8 cellular contexts compared by ENCODE assay signal in the genomic region with DNA sequence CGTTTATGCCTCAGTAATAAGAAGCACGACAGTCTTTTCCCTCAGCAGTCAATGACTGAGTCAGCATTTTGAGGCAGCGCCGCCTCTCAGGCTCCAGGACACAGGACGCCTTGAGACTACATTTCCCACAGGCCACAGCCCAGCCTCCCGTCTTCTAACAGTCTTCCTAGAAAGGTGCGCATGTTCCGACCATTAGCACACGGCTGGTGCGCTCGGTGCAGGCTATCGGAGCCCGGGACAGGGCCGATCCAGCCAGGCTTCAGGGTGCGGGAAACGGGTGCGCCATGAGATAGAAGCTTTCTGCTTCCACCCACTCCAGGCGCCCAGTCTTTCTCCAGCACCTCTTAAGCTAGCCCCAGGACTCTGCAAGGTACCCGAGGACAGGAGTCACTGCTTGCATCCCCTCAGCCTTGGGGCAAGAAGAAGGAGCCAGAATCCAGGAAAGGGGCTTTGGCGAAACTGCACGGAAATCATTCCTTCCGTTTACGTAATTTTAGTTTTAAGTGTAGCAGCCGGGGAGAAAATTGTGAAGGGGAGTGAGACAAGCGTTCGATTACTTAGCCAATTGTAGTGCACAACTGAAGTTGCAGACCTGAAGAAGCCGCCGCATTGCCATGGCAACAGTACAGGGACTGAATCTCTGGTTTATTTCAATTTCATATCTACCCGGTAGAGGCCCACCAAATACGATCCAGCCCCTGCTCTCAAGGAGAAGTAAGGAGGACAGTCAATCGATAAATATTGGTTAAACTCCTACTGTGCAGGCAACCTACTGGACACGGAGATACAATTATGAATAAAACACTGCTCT. TPM values are rescaled to one million over a fixed set of nuclear protein-coding genes. Genes with fewer than 3 reads are reported as not detected.
DNase-seq lines count a peak whose midpoint lies in the region; ATAC-seq and TF ChIP-seq lines count a peak whose summit lies in the region.

No MANE protein-coding gene starts in this region.

- no peaks in the 10 kb centered on the region for H3K27me3 ChIP-seq in lung (ENCODE audit: control insufficient read depth, insufficient read depth)

- H3K9me3 Mint-ChIP-seq in endothelial cell (ENCODE audit: unreplicated experiment), result no peaks in the 10 kb centered on the region

- peak; percentile 96 for ATAC-seq in lung (ENCODE audit: insufficient read depth, low FRiP score)
- ATAC-seq in GM21381 (IDR thresholded peaks at IDR 0.05; ENCODE audit: unreplicated experiment), result no peak

- no peaks in the 10 kb centered on the region for H3K36me3 ChIP-seq in lung (ENCODE audit: control insufficient read depth in 2 of 2, insufficient read depth in 2 of 2, low read length in 2 of 2)

- H3K4me1 Mint-ChIP-seq in endothelial cell (ENCODE audit: unreplicated experiment), result peaks cover 10% of the 10 kb centered on the region

- TF ChIP-seq CTCF in endothelial cell (IDR thresholded peaks at IDR 0.05; ENCODE audit: unreplicated experiment) (no peak), lung (IDR thresholded peaks at IDR 0.05; ENCODE audit: control extremely low read depth, extremely low read depth) (no peak)

- H3K4me3 ChIP-seq in lung, result peak overlapping the region; percentile 23

- DNase-seq in GM03348 (ENCODE audit: low spot score) (peak; percentile 78), HuH-7 (ENCODE audit: low spot score) (peak; percentile 14), endothelial cell (ENCODE audit: low spot score) (peak; percentile 56), lung (ENCODE audit: low spot score) (peak; percentile 84), NCI-H1048 (lab: John Stamatoyannopoulos, UW) (no peak)
- peak; percentile 0 for DNase-seq in activated CD8-positive, alpha-beta memory T cell treated with anti-CD3 and anti-CD28 coated beads, Interleukin-2, amount 50 U/mL, for 1 hour (ENCODE audit: extremely low read depth)
- DNase-seq in stimulated activated CD4-positive, alpha-beta T cell treated with anti-CD3 and anti-CD28 coated beads, Interleukin-2, amount 100 ng/mL, for 48 hours, result peak; percentile 36 to 37

- H3K4me3 Mint-ChIP-seq in endothelial cell (ENCODE audit: unreplicated experiment), result peak overlapping the region; percentile 87

- no peaks in the 10 kb centered on the region for H3K9me3 ChIP-seq in lung (ENCODE audit: control insufficient read depth in 2 of 2, insufficient read depth in 1 of 2, low read length in 1 of 2)

- H3K4me1 ChIP-seq in lung (ENCODE audit: control insufficient read depth in 2 of 2, insufficient read depth in 2 of 2, low read length in 2 of 2), result no peaks in the 10 kb centered on the region

- peaks cover 4% of the 10 kb centered on the region for H3K27me3 Mint-ChIP-seq in endothelial cell (ENCODE audit: unreplicated experiment)

- 11 to 12% methylated on average over 32 of the region's 32 CpGs for WGBS in lung, 2 donors

- no peaks in the 10 kb centered on the region for H3K36me3 Mint-ChIP-seq in endothelial cell (ENCODE audit: low read depth, unreplicated experiment)

- peak overlapping the region in 1 of 2 donors; percentile 2 for H3K27ac ChIP-seq in lung (ENCODE audit: low read depth in 1 of 2, low read length in 1 of 2)

- peak overlapping the region; percentile 76 for H3K27ac Mint-ChIP-seq in endothelial cell (ENCODE audit: unreplicated experiment)

RNA-seq across cellular contexts. Expression of gene ZNF641, which starts 53.9 kb away (rescaled TPM):
- total RNA-seq in endothelial cell (ENCODE audit: unreplicated experiment) (35.3 TPM), lung (10 to 100 TPM; 23.1 to 26.8 TPM)
- 10 to 100 TPM in 1 of 2 donors, 1 to 10 TPM in 1; 6.9 to 11.5 TPM for polyA plus RNA-seq in lung
